ENCODE assay signal across 1 cellular context in the genomic region with DNA sequence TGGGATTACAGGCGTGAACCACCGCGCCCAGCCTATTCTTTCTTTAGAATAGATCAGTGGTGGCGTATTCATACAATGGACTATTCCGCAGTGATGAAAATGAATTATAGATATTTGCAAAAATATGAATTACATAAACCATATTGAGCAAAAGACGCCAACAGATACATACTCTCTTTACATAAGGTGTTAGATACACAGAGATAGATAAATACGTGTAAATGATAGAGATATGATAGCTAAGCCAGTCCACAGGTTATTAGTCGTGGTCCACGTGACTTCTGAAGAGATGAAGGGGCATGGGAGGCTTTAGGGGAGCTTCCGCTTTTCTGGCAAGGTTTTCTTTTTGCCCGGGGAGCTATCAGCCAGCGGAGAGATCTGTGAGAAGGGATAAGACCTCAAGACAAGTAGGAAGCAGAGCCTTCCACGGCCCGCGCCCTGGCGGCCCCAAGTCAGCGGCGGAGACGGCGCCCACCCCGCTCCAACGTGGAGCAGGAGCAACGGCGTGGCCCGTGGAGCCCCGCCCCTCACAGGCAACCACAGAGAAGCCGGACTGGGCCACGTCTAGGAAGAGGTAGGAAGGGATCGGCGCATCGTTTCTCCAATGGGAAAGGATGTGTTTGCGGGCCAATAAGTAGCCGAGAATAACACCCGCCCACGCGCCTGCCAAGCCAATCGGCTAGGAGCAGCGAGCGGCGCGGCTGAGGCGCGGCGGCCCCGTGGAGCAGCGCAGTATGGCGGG.
TF ChIP-seq lines count a peak whose summit lies in the region.

A gene (plus strand): TSS at position 704 of the 742 bp plus-strand sequence. CDS start 31 bp downstream, at position 735.

TF ChIP-seq in HepG2, 621 proteins besides CTCF, POLR2A, EP300 and RAD21 (continued from another document and continues in another):
- TF ChIP-seq, protein P1, sequence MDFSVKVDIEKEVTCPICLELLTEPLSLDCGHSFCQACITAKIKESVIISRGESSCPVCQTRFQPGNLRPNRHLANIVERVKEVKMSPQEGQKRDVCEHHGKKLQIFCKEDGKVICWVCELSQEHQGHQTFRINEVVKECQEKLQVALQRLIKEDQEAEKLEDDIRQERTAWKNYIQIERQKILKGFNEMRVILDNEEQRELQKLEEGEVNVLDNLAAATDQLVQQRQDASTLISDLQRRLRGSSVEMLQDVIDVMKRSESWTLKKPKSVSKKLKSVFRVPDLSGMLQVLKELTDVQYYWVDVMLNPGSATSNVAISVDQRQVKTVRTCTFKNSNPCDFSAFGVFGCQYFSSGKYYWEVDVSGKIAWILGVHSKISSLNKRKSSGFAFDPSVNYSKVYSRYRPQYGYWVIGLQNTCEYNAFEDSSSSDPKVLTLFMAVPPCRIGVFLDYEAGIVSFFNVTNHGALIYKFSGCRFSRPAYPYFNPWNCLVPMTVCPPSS (IDR thresholded peaks at IDR 0.05): no peak
- TF ChIP-seq, protein P2, sequence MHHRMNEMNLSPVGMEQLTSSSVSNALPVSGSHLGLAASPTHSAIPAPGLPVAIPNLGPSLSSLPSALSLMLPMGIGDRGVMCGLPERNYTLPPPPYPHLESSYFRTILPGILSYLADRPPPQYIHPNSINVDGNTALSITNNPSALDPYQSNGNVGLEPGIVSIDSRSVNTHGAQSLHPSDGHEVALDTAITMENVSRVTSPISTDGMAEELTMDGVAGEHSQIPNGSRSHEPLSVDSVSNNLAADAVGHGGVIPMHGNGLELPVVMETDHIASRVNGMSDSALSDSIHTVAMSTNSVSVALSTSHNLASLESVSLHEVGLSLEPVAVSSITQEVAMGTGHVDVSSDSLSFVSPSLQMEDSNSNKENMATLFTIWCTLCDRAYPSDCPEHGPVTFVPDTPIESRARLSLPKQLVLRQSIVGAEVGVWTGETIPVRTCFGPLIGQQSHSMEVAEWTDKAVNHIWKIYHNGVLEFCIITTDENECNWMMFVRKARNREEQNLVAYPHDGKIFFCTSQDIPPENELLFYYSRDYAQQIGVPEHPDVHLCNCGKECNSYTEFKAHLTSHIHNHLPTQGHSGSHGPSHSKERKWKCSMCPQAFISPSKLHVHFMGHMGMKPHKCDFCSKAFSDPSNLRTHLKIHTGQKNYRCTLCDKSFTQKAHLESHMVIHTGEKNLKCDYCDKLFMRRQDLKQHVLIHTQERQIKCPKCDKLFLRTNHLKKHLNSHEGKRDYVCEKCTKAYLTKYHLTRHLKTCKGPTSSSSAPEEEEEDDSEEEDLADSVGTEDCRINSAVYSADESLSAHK (CRISPR knock-in tag; IDR thresholded peaks at IDR 0.05; ENCODE audit: borderline replicate concordance): no peak
- TF ChIP-seq ZNF234 (CRISPR knock-in tag; conservative IDR thresholded peaks at IDR 0.05): no peak
- no peak for TF ChIP-seq FOXO1 (CRISPR knock-in tag; IDR thresholded peaks at IDR 0.05)
- TF ChIP-seq, protein P3, sequence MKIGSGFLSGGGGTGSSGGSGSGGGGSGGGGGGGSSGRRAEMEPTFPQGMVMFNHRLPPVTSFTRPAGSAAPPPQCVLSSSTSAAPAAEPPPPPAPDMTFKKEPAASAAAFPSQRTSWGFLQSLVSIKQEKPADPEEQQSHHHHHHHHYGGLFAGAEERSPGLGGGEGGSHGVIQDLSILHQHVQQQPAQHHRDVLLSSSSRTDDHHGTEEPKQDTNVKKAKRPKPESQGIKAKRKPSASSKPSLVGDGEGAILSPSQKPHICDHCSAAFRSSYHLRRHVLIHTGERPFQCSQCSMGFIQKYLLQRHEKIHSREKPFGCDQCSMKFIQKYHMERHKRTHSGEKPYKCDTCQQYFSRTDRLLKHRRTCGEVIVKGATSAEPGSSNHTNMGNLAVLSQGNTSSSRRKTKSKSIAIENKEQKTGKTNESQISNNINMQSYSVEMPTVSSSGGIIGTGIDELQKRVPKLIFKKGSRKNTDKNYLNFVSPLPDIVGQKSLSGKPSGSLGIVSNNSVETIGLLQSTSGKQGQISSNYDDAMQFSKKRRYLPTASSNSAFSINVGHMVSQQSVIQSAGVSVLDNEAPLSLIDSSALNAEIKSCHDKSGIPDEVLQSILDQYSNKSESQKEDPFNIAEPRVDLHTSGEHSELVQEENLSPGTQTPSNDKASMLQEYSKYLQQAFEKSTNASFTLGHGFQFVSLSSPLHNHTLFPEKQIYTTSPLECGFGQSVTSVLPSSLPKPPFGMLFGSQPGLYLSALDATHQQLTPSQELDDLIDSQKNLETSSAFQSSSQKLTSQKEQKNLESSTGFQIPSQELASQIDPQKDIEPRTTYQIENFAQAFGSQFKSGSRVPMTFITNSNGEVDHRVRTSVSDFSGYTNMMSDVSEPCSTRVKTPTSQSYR (CRISPR knock-in tag; IDR thresholded peaks at IDR 0.05; ENCODE audit: borderline replicate concordance): no peak
- no peak for TF ChIP-seq ATRX (CRISPR knock-in tag; IDR thresholded peaks at IDR 0.05; ENCODE audit: borderline replicate concordance)
- no peak for TF ChIP-seq ZNF879 (CRISPR knock-in tag; IDR thresholded peaks at IDR 0.05)
- no peak for TF ChIP-seq KLF12 (CRISPR knock-in tag; IDR thresholded peaks at IDR 0.05; ENCODE audit: borderline replicate concordance)
- TF ChIP-seq, protein P4, sequence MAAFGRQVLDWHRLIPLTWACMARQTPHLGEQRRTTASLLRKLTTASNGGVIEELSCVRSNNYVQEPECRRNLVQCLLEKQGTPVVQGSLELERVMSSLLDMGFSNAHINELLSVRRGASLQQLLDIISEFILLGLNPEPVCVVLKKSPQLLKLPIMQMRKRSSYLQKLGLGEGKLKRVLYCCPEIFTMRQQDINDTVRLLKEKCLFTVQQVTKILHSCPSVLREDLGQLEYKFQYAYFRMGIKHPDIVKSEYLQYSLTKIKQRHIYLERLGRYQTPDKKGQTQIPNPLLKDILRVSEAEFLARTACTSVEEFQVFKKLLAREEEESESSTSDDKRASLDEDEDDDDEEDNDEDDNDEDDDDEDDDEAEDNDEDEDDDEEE (CRISPR knock-in tag; IDR thresholded peaks at IDR 0.05): no peak
- no peak for TF ChIP-seq MAF1 (CRISPR knock-in tag; IDR thresholded peaks at IDR 0.05; ENCODE audit: borderline replicate concordance)
- TF ChIP-seq ZNF790 (CRISPR knock-in tag; IDR thresholded peaks at IDR 0.05; ENCODE audit: borderline replicate concordance): no peak
- no peak for TF ChIP-seq ZNF17 (CRISPR knock-in tag; IDR thresholded peaks at IDR 0.05)
- TF ChIP-seq, protein P5, sequence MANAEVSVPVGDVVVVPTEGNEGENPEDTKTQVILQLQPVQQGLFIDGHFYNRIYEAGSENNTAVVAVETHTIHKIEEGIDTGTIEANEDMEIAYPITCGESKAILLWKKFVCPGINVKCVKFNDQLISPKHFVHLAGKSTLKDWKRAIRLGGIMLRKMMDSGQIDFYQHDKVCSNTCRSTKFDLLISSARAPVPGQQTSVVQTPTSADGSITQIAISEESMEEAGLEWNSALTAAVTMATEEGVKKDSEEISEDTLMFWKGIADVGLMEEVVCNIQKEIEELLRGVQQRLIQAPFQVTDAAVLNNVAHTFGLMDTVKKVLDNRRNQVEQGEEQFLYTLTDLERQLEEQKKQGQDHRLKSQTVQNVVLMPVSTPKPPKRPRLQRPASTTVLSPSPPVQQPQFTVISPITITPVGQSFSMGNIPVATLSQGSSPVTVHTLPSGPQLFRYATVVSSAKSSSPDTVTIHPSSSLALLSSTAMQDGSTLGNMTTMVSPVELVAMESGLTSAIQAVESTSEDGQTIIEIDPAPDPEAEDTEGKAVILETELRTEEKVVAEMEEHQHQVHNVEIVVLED (CRISPR knock-in tag; IDR thresholded peaks at IDR 0.05; ENCODE audit: borderline replicate concordance): peak; percentile 74; the same call in 1 of the 2 replicates
- TF ChIP-seq KDM1A (CRISPR knock-in tag; IDR thresholded peaks at IDR 0.05): no peak
- no peak for TF ChIP-seq CBX1 (IDR thresholded peaks at IDR 0.05; ENCODE audit: low read depth)
- TF ChIP-seq EHMT2 (IDR thresholded peaks at IDR 0.05; ENCODE audit: borderline replicate concordance, low read depth, low read length): no peak
- TF ChIP-seq, protein P6, sequence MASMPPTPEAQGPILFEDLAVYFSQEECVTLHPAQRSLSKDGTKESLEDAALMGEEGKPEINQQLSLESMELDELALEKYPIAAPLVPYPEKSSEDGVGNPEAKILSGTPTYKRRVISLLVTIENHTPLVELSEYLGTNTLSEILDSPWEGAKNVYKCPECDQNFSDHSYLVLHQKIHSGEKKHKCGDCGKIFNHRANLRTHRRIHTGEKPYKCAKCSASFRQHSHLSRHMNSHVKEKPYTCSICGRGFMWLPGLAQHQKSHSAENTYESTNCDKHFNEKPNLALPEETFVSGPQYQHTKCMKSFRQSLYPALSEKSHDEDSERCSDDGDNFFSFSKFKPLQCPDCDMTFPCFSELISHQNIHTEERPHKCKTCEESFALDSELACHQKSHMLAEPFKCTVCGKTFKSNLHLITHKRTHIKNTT (CRISPR knock-in tag; IDR thresholded peaks at IDR 0.05): no peak
- TF ChIP-seq ZNF891 (CRISPR knock-in tag; IDR thresholded peaks at IDR 0.05): no peak
- TF ChIP-seq, protein P7, sequence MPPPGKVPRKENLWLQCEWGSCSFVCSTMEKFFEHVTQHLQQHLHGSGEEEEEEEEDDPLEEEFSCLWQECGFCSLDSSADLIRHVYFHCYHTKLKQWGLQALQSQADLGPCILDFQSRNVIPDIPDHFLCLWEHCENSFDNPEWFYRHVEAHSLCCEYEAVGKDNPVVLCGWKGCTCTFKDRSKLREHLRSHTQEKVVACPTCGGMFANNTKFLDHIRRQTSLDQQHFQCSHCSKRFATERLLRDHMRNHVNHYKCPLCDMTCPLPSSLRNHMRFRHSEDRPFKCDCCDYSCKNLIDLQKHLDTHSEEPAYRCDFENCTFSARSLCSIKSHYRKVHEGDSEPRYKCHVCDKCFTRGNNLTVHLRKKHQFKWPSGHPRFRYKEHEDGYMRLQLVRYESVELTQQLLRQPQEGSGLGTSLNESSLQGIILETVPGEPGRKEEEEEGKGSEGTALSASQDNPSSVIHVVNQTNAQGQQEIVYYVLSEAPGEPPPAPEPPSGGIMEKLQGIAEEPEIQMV (CRISPR knock-in tag; IDR thresholded peaks at IDR 0.05; ENCODE audit: low read depth): no peak
- no peak for TF ChIP-seq ZNF496 (CRISPR knock-in tag; IDR thresholded peaks at IDR 0.05; ENCODE audit: insufficient replicate concordance)
- TF ChIP-seq NR2F2 (IDR thresholded peaks at IDR 0.05; ENCODE audit: borderline replicate concordance, low read depth): no peak
- TF ChIP-seq ZFP36L1 (CRISPR knock-in tag; IDR thresholded peaks at IDR 0.05): no peak
- TF ChIP-seq, protein P8, sequence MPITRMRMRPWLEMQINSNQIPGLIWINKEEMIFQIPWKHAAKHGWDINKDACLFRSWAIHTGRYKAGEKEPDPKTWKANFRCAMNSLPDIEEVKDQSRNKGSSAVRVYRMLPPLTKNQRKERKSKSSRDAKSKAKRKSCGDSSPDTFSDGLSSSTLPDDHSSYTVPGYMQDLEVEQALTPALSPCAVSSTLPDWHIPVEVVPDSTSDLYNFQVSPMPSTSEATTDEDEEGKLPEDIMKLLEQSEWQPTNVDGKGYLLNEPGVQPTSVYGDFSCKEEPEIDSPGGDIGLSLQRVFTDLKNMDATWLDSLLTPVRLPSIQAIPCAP (CRISPR knock-in tag; IDR thresholded peaks at IDR 0.05; ENCODE audit: low read depth): no peak
- TF ChIP-seq HNF4G (IDR thresholded peaks at IDR 0.05; ENCODE audit: borderline replicate concordance, low read depth, low read length): no peak
- no peak; the same call in 1 of the 2 replicates for TF ChIP-seq HNF4G (CRISPR knock-in tag; IDR thresholded peaks at IDR 0.05; ENCODE audit: borderline replicate concordance, low read depth)
- peak; percentile 69 for TF ChIP-seq ZNF781 (CRISPR knock-in tag; IDR thresholded peaks at IDR 0.05; ENCODE audit: borderline replicate concordance, not compliant biosample characterization)
- TF ChIP-seq, protein P9, sequence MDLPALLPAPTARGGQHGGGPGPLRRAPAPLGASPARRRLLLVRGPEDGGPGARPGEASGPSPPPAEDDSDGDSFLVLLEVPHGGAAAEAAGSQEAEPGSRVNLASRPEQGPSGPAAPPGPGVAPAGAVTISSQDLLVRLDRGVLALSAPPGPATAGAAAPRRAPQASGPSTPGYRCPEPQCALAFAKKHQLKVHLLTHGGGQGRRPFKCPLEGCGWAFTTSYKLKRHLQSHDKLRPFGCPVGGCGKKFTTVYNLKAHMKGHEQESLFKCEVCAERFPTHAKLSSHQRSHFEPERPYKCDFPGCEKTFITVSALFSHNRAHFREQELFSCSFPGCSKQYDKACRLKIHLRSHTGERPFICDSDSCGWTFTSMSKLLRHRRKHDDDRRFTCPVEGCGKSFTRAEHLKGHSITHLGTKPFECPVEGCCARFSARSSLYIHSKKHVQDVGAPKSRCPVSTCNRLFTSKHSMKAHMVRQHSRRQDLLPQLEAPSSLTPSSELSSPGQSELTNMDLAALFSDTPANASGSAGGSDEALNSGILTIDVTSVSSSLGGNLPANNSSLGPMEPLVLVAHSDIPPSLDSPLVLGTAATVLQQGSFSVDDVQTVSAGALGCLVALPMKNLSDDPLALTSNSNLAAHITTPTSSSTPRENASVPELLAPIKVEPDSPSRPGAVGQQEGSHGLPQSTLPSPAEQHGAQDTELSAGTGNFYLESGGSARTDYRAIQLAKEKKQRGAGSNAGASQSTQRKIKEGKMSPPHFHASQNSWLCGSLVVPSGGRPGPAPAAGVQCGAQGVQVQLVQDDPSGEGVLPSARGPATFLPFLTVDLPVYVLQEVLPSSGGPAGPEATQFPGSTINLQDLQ (CRISPR knock-in tag; IDR thresholded peaks at IDR 0.05): no peak
- peak; percentile 84 for TF ChIP-seq POLR2AphosphoS5 (IDR thresholded peaks at IDR 0.05; ENCODE audit: low read depth, low read length)
- TF ChIP-seq, protein P10, sequence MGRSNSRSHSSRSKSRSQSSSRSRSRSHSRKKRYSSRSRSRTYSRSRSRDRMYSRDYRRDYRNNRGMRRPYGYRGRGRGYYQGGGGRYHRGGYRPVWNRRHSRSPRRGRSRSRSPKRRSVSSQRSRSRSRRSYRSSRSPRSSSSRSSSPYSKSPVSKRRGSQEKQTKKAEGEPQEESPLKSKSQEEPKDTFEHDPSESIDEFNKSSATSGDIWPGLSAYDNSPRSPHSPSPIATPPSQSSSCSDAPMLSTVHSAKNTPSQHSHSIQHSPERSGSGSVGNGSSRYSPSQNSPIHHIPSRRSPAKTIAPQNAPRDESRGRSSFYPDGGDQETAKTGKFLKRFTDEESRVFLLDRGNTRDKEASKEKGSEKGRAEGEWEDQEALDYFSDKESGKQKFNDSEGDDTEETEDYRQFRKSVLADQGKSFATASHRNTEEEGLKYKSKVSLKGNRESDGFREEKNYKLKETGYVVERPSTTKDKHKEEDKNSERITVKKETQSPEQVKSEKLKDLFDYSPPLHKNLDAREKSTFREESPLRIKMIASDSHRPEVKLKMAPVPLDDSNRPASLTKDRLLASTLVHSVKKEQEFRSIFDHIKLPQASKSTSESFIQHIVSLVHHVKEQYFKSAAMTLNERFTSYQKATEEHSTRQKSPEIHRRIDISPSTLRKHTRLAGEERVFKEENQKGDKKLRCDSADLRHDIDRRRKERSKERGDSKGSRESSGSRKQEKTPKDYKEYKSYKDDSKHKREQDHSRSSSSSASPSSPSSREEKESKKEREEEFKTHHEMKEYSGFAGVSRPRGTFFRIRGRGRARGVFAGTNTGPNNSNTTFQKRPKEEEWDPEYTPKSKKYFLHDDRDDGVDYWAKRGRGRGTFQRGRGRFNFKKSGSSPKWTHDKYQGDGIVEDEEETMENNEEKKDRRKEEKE (IDR thresholded peaks at IDR 0.05): no peak
- TF ChIP-seq, protein P11, sequence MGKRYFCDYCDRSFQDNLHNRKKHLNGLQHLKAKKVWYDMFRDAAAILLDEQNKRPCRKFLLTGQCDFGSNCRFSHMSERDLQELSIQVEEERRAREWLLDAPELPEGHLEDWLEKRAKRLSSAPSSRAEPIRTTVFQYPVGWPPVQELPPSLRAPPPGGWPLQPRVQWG (CRISPR knock-in tag; IDR thresholded peaks at IDR 0.05; ENCODE audit: borderline replicate concordance, low read depth): no peak
- TF ChIP-seq TCF12 (IDR thresholded peaks at IDR 0.05): no peak
- TF ChIP-seq TCF12 (CRISPR knock-in tag; IDR thresholded peaks at IDR 0.05): 0 out of 2 replicates have a peak, but pooled peaks have one; percentile 44
- no peak for TF ChIP-seq PHF21A (CRISPR knock-in tag; IDR thresholded peaks at IDR 0.05)
- TF ChIP-seq ZNF557 (CRISPR knock-in tag; IDR thresholded peaks at IDR 0.05): no peak
- TF ChIP-seq, protein P12, sequence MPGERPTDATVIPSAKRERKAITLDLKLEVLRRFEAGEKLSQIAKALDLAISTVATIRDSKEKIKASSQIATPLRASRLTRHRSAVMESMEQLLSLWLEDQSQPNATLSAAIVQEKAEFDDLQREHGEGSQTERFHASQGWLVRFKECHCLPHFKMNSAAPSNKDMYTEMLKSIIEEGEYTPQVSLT (CRISPR knock-in tag; IDR thresholded peaks at IDR 0.05; ENCODE audit: borderline replicate concordance, low read depth): no peak
